In the genomic region with DNA sequence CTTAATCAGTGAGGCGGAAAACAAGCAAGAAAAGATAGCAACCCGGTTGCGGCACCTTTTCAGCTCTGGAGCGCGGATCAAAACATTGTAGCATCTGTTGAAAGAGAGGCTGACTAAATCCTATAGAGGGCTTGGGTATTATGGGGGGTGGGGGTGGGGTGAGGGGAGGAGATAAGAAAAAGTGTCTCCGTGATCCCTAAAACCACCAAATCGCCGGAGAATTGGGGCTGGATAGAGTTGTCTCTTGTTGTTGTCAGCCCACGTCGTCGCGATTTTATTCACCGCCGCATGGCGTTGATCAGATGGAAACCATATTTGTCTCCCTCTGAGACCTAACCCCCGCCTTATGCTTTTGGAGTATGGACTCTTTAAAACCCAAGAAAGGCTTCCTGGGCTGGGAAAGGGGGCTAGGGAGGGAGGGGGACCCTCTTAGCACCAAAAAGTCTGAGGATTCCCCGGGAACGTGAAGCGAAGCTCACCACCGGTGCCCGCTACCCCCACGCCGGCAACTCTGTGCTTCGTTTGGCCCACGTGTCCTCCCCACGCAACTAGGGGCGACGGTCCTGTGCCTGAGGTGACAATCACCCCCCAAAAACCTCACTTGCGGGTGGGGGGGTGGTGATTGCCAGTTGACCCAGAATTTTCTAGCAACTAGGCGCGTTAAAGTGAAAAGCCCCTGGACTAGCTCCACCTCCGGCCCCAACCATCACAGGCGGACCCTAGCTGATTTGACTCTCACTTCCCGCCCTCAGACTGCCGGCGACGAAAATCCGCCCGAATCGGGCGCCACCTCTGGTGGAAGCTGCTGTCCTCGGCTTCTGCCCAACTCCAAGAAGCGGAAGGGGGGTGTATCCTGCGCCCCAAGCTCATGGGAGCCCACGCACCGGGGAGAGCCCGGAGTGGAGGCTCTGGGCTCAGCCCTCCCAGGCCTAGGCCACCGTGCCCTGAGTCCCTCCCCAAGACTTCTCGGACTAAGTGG, we compare ENCODE assay signal across 10 cellular contexts. TPM values are rescaled to one million over a fixed set of nuclear protein-coding genes. Genes with fewer than 3 reads are reported as not detected.
DNase-seq lines count a peak whose midpoint lies in the region; ATAC-seq and TF ChIP-seq lines count a peak whose summit lies in the region.
"Had no signal": no experiment of that assay in that cellular context is flagged by ENCODE, and none has a peak within 500 bp of the region (broad histone marks: within the 10 kb centered on the region; RNA-seq: fewer than 3 reads in every experiment).

No MANE protein-coding gene starts in this region.

- TF ChIP-seq CTCF in right atrium auricular region (IDR thresholded peaks at IDR 0.05): peak in 1 of 2 donors; percentile 24
- peak; percentile 46 for TF ChIP-seq CTCF in WERI-Rb-1 (IDR thresholded peaks at IDR 0.05; ENCODE audit: low read depth, low read length)
- TF ChIP-seq CTCF in hepatocyte (IDR thresholded peaks at IDR 0.05; ENCODE audit: poor library complexity): peak; percentile 37
- no peak for TF ChIP-seq CTCF in thoracic aorta (IDR thresholded peaks at IDR 0.05)

- H3K27me3 ChIP-seq in right atrium auricular region (peaks cover 44 to 51% of the 10 kb centered on the region in 2 donors), WERI-Rb-1 (ENCODE audit: insufficient read depth, low read depth, severe bottlenecking) (peaks cover 77% of the 10 kb centered on the region), hepatocyte (peaks cover 98% of the 10 kb centered on the region), thoracic aorta (replicated peaks; ENCODE audit: insufficient read depth) (peaks cover 53% of the 10 kb centered on the region)

- H3K4me1 ChIP-seq in right atrium auricular region (peaks cover 0 to 31% of the 10 kb centered on the region in 2 donors), hepatocyte (ENCODE audit: insufficient read depth) (peaks cover 12% of the 10 kb centered on the region), thoracic aorta (ENCODE audit: control insufficient read depth in 1 of 2, low read depth in 2 of 2) (peaks cover 8 to 17% of the 10 kb centered on the region in 2 donors)

- 2% methylated on average over 48 of the region's 49 CpGs for WGBS in hepatocyte (ENCODE audit: low lambda C conversion rate, missing lambda C conversion rate)

- no peak for DNase-seq in Right ventricle myocardium inferior (ENCODE audit: missing footprints)
- DNase-seq in right atrium auricular region (ENCODE audit: low spot score): no peak
- DNase-seq in WERI-Rb-1: no peak
- no peak for DNase-seq in hepatocyte (ENCODE audit: low spot score)
- DNase-seq in thoracic aorta (ENCODE audit: low spot score): no peak
- DNase-seq in NCI-H146 (lab: John Stamatoyannopoulos, UW): no peak
- no peak for DNase-seq in NCI-H446 (lab: John Stamatoyannopoulos, UW)
- DNase-seq: left cardiac atrium had no signal

- ATAC-seq in Right ventricle myocardium inferior (peak; percentile 28), thoracic aorta (ENCODE audit: insufficient number of reproducible peaks, low FRiP score, low read depth) (no peak), GM21737 (IDR thresholded peaks at IDR 0.05; ENCODE audit: unreplicated experiment) (no peak)
- ATAC-seq: activated CD4-positive, CD25-positive, alpha-beta regulatory T cell treated with anti-CD3 and anti-CD28 coated beads, Interleukin-2, amount 50 U/mL, for 24 hours had no signal

- H3K79me2 ChIP-seq in hepatocyte: no peaks in the 10 kb centered on the region

- H3K4me2 ChIP-seq in hepatocyte: peak overlapping the region; percentile 68

- intact Hi-C loops in Right ventricle myocardium inferior (cut with DNase I): no loop called here

- peak overlapping the region; percentile 52 for H2AFZ ChIP-seq in hepatocyte

- H3K4me3 ChIP-seq in right atrium auricular region (no peak overlapping the region), WERI-Rb-1 (ENCODE audit: low read depth, low read length) (no peak overlapping the region), hepatocyte (no peak overlapping the region), thoracic aorta (peak overlapping the region; percentile 20)

- no peaks in the 10 kb centered on the region for H4K20me1 ChIP-seq in hepatocyte (ENCODE audit: insufficient read depth, poor library complexity, severe bottlenecking)

- H3K36me3 ChIP-seq in right atrium auricular region (no peaks in the 10 kb centered on the region), WERI-Rb-1 (no peaks in the 10 kb centered on the region), hepatocyte (replicated peaks; ENCODE audit: insufficient read depth, low read depth) (no peaks in the 10 kb centered on the region), thoracic aorta (no peaks in the 10 kb centered on the region)

- H3K9me3 ChIP-seq in right atrium auricular region (no peaks in the 10 kb centered on the region), WERI-Rb-1 (ENCODE audit: severe bottlenecking) (no peaks in the 10 kb centered on the region), hepatocyte (ENCODE audit: low read depth) (no peaks in the 10 kb centered on the region), thoracic aorta (no peaks in the 10 kb centered on the region)

- H3K9me2 ChIP-seq in hepatocyte (replicated peaks; ENCODE audit: insufficient read depth): no peaks in the 10 kb centered on the region

- H3K27ac ChIP-seq in right atrium auricular region (no peak overlapping the region), WERI-Rb-1 (no peak overlapping the region), hepatocyte (no peak overlapping the region), thoracic aorta (no peak overlapping the region)

RNA-seq across cellular contexts. Expression of gene PAX6, which starts 12.8 kb away (rescaled TPM):
- total RNA-seq in Right ventricle myocardium inferior: not detected
- total RNA-seq in right atrium auricular region: not detected
- total RNA-seq in hepatocyte: 0.12 and 0.70 TPM in 2 replicates
- 0.21 TPM in 1 of 2 replicates, not detected in the other for polyA plus RNA-seq in hepatocyte
- under 1 TPM in 1 of 2 donors, not detected in 1; 0.68 TPM for total RNA-seq in thoracic aorta
- total RNA-seq: left cardiac atrium had no signal
